29 cellular contexts compared by ENCODE assay signal in genomic region chr2:129711816-129712420, GRCh38.
DNase-seq lines count a peak whose midpoint lies in the region; ATAC-seq, FAIRE-seq and TF ChIP-seq lines count a peak whose summit lies in the region.
"Had no signal": no experiment of that assay in that cellular context is flagged by ENCODE, and none has a peak within 500 bp of the region (broad histone marks: within the 10 kb centered on the region; RNA-seq: fewer than 3 reads in every experiment).

No MANE protein-coding gene starts in this region.

- H3K36me3 ChIP-seq in bronchial epithelial cell (ENCODE audit: control insufficient read depth, insufficient read depth, low read length) (no peaks in the 10 kb centered on the region), neural progenitor cell (no peaks in the 10 kb centered on the region)
- H3K36me3 ChIP-seq: gastroesophageal sphincter, neutrophil had no signal

- H3K9me3 ChIP-seq in neural progenitor cell (ENCODE audit: low read depth), result no peaks in the 10 kb centered on the region
- H3K9me3 ChIP-seq: Caco-2, gastroesophageal sphincter, neutrophil, psoas muscle had no signal

- no peak overlapping the region for H2AFZ ChIP-seq in neural progenitor cell (replicated peaks)

- DNase-seq in AG20443 (ENCODE audit: low spot score), result peak; percentile 7
- peak; percentile 2 for DNase-seq in HEK293T (ENCODE audit: extremely low spot score)
- peak; percentile 56 for DNase-seq in bronchial epithelial cell (ENCODE audit: low read depth)
- DNase-seq in neural progenitor cell (ENCODE audit: low spot score), result no peak
- DNase-seq in dedifferentiated amniotic fluid mesenchymal stem cell (ENCODE audit: extremely low spot score), result no peak
- DNase-seq in posterior cingulate gyrus, result no peak
- DNase-seq: activated CD4-positive, alpha-beta T cell treated with anti-CD3 and anti-CD28 coated beads, Interleukin-2, amount 50 U/mL, for 1 hour; activated CD8-positive, alpha-beta memory T cell treated with anti-CD3 and anti-CD28 coated beads, Interleukin-2, amount 10 ng/mL, durations not matched to agents 7 days and 5 days; activated naive CD4-positive, alpha-beta T cell treated with anti-CD3 and anti-CD28 coated beads, Interleukin-2, amount 50 U/mL, for 16 hours; amniotic stem cell; C1 segment of cervical spinal cord; Caco-2; DND-41; hippocampal formation; NCI-H1092 treated with DMSO at 0.1 percent for 48 hours; NCI-H187; NCI-H2171 treated with DMSO at 0.1 percent for 48 hours; NCI-H524 treated with DMSO at 0.1 percent for 48 hours; psoas muscle; SIG-M5; stimulated activated CD4-positive, alpha-beta T cell treated with anti-CD3 and anti-CD28 coated beads, Interleukin-15, amount 100 ng/mL, for 24 hours had no signal

- H3K4me2 ChIP-seq in neural progenitor cell, result no peak overlapping the region

- no peaks in the 10 kb centered on the region for H3K36me3 Mint-ChIP-seq in neural progenitor cell
- H3K36me3 Mint-ChIP-seq: activated CD8-positive, alpha-beta memory T cell treated with anti-CD3 and anti-CD28 coated beads, Interleukin-2, amount 10 ng/mL, durations not matched to agents 7 days and 5 days had no signal

- H3K27me3 ChIP-seq in bronchial epithelial cell (ENCODE audit: control insufficient read depth, insufficient read depth, low read length), result no peaks in the 10 kb centered on the region
- no peaks in the 10 kb centered on the region for H3K27me3 ChIP-seq in neural progenitor cell
- H3K27me3 ChIP-seq: neutrophil had no signal

- CTCF ChIA-PET in HEK293T (lab: Yijun Ruan, JAX), result no interaction called here

- no peak overlapping the region for H3K4me3 ChIP-seq in bronchial epithelial cell (ENCODE audit: low read depth, low read length)
- no peak overlapping the region for H3K4me3 ChIP-seq in neural progenitor cell
- H3K4me3 ChIP-seq: coronary artery, gastroesophageal sphincter, psoas muscle had no signal

- no peak for ATAC-seq in HG03378 (IDR thresholded peaks at IDR 0.05; ENCODE audit: unreplicated experiment)
- ATAC-seq: activated CD8-positive, alpha-beta memory T cell treated with anti-CD3 and anti-CD28 coated beads, Interleukin-2, amount 10 ng/mL, durations not matched to agents 7 days and 5 days; gastroesophageal sphincter; left lobe of liver; psoas muscle had no signal

- no peaks in the 10 kb centered on the region for H4K20me1 ChIP-seq in neural progenitor cell (ENCODE audit: low read depth)

- no peak overlapping the region for H3K9ac ChIP-seq in neural progenitor cell

- H3K27me3 Mint-ChIP-seq in neural progenitor cell (ENCODE audit: insufficient read depth, low read depth), result peaks cover 6% of the 10 kb centered on the region
- H3K27me3 Mint-ChIP-seq: activated CD8-positive, alpha-beta memory T cell treated with anti-CD3 and anti-CD28 coated beads, Interleukin-2, amount 10 ng/mL, durations not matched to agents 7 days and 5 days; stimulated activated naive CD8-positive, alpha-beta T cell treated with anti-CD3 and anti-CD28 coated beads, Interleukin-15, Interleukin-2, amounts not matched to agents 100 ng/mL and 50 ng/mL, for 24 hours had no signal

- H3K9me3 Mint-ChIP-seq in neural progenitor cell, result no peaks in the 10 kb centered on the region
- H3K9me3 Mint-ChIP-seq: stimulated activated naive CD8-positive, alpha-beta T cell treated with anti-CD3 and anti-CD28 coated beads, Interleukin-15, Interleukin-2, amounts not matched to agents 100 ng/mL and 50 ng/mL, for 24 hours had no signal

- peak overlapping the region; percentile 37 for H3K27ac Mint-ChIP-seq in neural progenitor cell
- H3K27ac Mint-ChIP-seq: activated CD8-positive, alpha-beta memory T cell treated with anti-CD3 and anti-CD28 coated beads, Interleukin-2, amount 10 ng/mL, durations not matched to agents 7 days and 5 days; stimulated activated naive CD8-positive, alpha-beta T cell treated with anti-CD3 and anti-CD28 coated beads, Interleukin-15, Interleukin-2, amounts not matched to agents 100 ng/mL and 50 ng/mL, for 24 hours had no signal

- no peaks in the 10 kb centered on the region for H3K79me2 ChIP-seq in neural progenitor cell (ENCODE audit: low read depth)

- H3K27ac ChIP-seq in neural progenitor cell, result no peak overlapping the region
- H3K27ac ChIP-seq: coronary artery, gastroesophageal sphincter, HL-60, neutrophil, psoas muscle had no signal

- TF ChIP-seq CTCF in bronchial epithelial cell (IDR thresholded peaks at IDR 0.05; ENCODE audit: insufficient read depth, low read length, severe bottlenecking) (no peak), neural progenitor cell (IDR thresholded peaks at IDR 0.05) (no peak)

- peaks cover 41% of the 10 kb centered on the region for H3K4me1 Mint-ChIP-seq in neural progenitor cell
- H3K4me1 Mint-ChIP-seq: activated CD8-positive, alpha-beta memory T cell treated with anti-CD3 and anti-CD28 coated beads, Interleukin-2, amount 10 ng/mL, durations not matched to agents 7 days and 5 days had no signal

- peaks cover 18% of the 10 kb centered on the region for H3K4me1 ChIP-seq in neural progenitor cell
- H3K4me1 ChIP-seq: Caco-2, gastroesophageal sphincter, psoas muscle had no signal

- FAIRE-seq in bronchial epithelial cell (lab: Jason Lieb, UNC), result no peak
- FAIRE-seq: endometrium had no signal

- no peak overlapping the region for H3K4me3 Mint-ChIP-seq in neural progenitor cell
- H3K4me3 Mint-ChIP-seq: activated CD8-positive, alpha-beta memory T cell treated with anti-CD3 and anti-CD28 coated beads, Interleukin-2, amount 10 ng/mL, durations not matched to agents 7 days and 5 days; stimulated activated naive CD8-positive, alpha-beta T cell treated with anti-CD3 and anti-CD28 coated beads, Interleukin-15, Interleukin-2, amounts not matched to agents 100 ng/mL and 50 ng/mL, for 24 hours had no signal

- intact Hi-C loops in posterior cingulate gyrus (cut with DNase I), result no loop called here

- POLR2A ChIA-PET in HEK293T (lab: Yijun Ruan, JAX), result no interaction called here

- no peaks in the 10 kb centered on the region for H3F3A ChIP-seq in neural progenitor cell (ENCODE audit: low read depth)

TF ChIP-seq in HEK293T, 16 proteins besides CTCF, POLR2A, EP300 and RAD21:
- TF ChIP-seq PKNOX1 (IDR thresholded peaks at IDR 0.05), result no peak

Comparison
In these comparisons a context has a peak if more than half of its experiments do, and no peak if none do; other contexts are left out.
1. DNase-seq: peak in AG20443 (single experiment), HEK293T (single experiment) and bronchial epithelial cell (single experiment); none in neural progenitor cell (single experiment), dedifferentiated amniotic fluid mesenchymal stem cell (single experiment) and posterior cingulate gyrus (0 of 10).